Comparison of ENCODE assay signal across 1 cellular context in genomic region chr11:65355013-65355775, GRCh38.
TF ChIP-seq lines count a peak whose summit lies in the region.

No MANE protein-coding gene starts in this region.

TF ChIP-seq in IMR-90, 13 proteins besides CTCF, POLR2A, EP300 and RAD21 (continued from another document):
- TF ChIP-seq USF2 (IDR thresholded peaks at IDR 0.05; ENCODE audit: low read depth, low read length) (no peak), BHLHE40 (IDR thresholded peaks at IDR 0.05; ENCODE audit: low read depth, low read length) (no peak), ELK1 (IDR thresholded peaks at IDR 0.05; ENCODE audit: borderline replicate concordance, low read depth, low read length) (no peak)
